8 cellular contexts compared by ENCODE assay signal in the genomic region with DNA sequence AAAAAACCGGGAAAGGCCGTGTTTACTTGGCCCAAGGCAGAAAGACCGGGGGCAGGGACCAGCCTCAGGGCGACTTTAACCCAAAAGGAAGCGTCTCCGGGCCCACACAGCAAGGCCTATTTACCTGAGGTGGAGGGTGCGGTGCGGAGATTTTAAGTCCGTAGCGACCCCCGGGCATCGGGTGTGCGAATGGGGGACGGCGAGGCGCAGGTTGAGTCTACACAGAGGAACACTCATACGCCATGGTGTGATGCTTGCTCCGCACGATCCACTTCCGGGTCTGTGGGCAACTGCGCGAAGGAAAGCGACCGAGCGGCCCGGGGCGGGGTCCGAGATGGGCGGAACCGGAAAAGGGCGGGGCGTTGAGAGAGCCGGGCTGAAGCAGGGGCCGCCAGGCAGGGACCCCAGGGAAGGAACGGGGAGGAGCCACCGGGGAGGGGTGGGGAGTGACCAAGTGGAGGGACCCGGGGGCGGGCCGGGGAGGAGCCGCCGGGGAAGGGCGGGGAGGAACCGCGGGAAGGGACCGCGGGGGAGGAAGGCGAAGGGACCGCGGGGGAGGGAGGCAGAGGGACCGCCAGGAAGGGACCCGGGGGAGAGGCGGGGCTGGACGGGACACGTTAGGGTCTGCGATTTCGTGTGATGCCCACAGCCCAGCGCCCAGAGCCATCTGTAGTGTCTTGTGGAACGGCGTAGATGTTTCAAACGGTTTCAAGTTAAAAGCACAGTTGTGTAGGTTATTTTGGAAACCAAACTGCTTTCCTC. TPM values are rescaled to one million over a fixed set of nuclear protein-coding genes. Genes with fewer than 3 reads are reported as not detected.
A peak's percentile ranks its signal among the peaks of the same experiment; 100 is the strongest.
DNase-seq lines count a peak whose midpoint lies in the region; ATAC-seq and TF ChIP-seq lines count a peak whose summit lies in the region.

A gene (minus strand): TSS at position 282 of the 762 bp plus-strand sequence. CDS start 17,146 bp downstream, outside the sequence.

- intact Hi-C loops in left ventricle myocardium superior (cut with micrococcal nuclease) (no loop called here), prostate gland (cut with DNase I) (loop anchor here (10.0 kb wide), 1 partner anchor 51 kb away; a partner anchor contains a TSS)

- H3K36me3 ChIP-seq in prostate gland (no peaks in the 10 kb centered on the region), urinary bladder (ENCODE audit: insufficient read depth) (no peaks in the 10 kb centered on the region)

- no peaks in the 10 kb centered on the region for H3K27me3 ChIP-seq in prostate gland (replicated peaks; ENCODE audit: insufficient read depth)

- TF ChIP-seq CTCF in GM13976 (IDR thresholded peaks at IDR 0.05; ENCODE audit: borderline replicate concordance, control extremely low read depth, extremely low read depth, insufficient read depth, missing control alignments) (no peak), prostate gland (IDR thresholded peaks at IDR 0.05) (no peak)

- 1% methylated on average over 47 of the region's 60 CpGs for WGBS in prostate gland
- WGBS in urinary bladder = under 1% methylated on average over 60 of the region's 60 CpGs

- peaks cover 6% of the 10 kb centered on the region for H3K4me1 ChIP-seq in prostate gland (replicated peaks)
- peaks cover 2% of the 10 kb centered on the region for H3K4me1 ChIP-seq in urinary bladder (ENCODE audit: insufficient read depth)

- ATAC-seq in HG02852 (IDR thresholded peaks at IDR 0.05; ENCODE audit: unreplicated experiment) (peak; percentile 92), left ventricle myocardium superior (peak; percentile 99)

- no peaks in the 10 kb centered on the region for H3K9me3 ChIP-seq in prostate gland

- peak within 1 kb of the TSS; percentile 73 to 77 for H3K4me3 ChIP-seq in prostate gland
- H3K4me3 ChIP-seq in urinary bladder (ENCODE audit: low read depth, low read length) = peak within 1 kb of the TSS; percentile 83

- H3K27ac ChIP-seq in angular gyrus (ENCODE audit: low read depth, low read length) (peak within 1 kb of the TSS; percentile 79), prostate gland (peak within 1 kb of the TSS; percentile 83 to 85), urinary bladder (ENCODE audit: low read depth) (peak within 1 kb of the TSS; percentile 77)

- in situ Hi-C loops in GM13976 (cut with MboI; ENCODE audit: low sequenced_read_pairs, unreplicated experiment) = no loop called here

- peak; percentile 100 for DNase-seq in GM13976 (ENCODE audit: low spot score)
- peak; percentile 94 for DNase-seq in NCI-H1694 (lab: John Stamatoyannopoulos, UW)
- DNase-seq in T-helper 2 cell = peak; percentile 96 to 98 (median 98)
- DNase-seq in left ventricle myocardium superior = peak; percentile 99
- peak; percentile 98 for DNase-seq in prostate gland (ENCODE audit: low spot score)

- peak; percentile 91 for TF ChIP-seq POLR2A in prostate gland (IDR thresholded peaks at IDR 0.05)

RNA-seq across cellular contexts. Expression of the gene that starts here (rescaled TPM):
- total RNA-seq in left ventricle myocardium superior (19.2 TPM), prostate gland (10 to 100 TPM; 26.0 to 93.4 TPM), urinary bladder (60.1 TPM)
- 28.0 TPM for polyA plus RNA-seq in urinary bladder

Comparison
In these comparisons a context has a peak if more than half of its experiments do, and no peak if none do; other contexts are left out.
1. Peak in every context shown above with its lines: DNase-seq, ATAC-seq, H3K4me3 ChIP-seq and H3K27ac ChIP-seq.